ENCODE assay signal across 9 cellular contexts in genomic region chr19:9436358-9436757, GRCh38. TPM values are rescaled to one million over a fixed set of nuclear protein-coding genes. Genes with fewer than 3 reads are reported as not detected.
DNase-seq lines count a peak whose midpoint lies in the region; ATAC-seq and TF ChIP-seq lines count a peak whose summit lies in the region.
"Had no signal": no experiment of that assay in that cellular context is flagged by ENCODE, and none has a peak within 500 bp of the region (broad histone marks: within the 10 kb centered on the region; RNA-seq: fewer than 3 reads in every experiment).

No MANE protein-coding gene starts in this region.

- CTCF ChIA-PET in activated CD4-positive, alpha-beta memory T cell treated with anti-CD3 and anti-CD28 coated beads, Interleukin-2, amount 10 ng/mL, durations not matched to agents 7 days and 5 days (lab: Charles Lee), result interaction anchor here (0.7 to 2.0 kb wide), 2 partner anchors 12 to 113 kb away, joined by 5 to 8 read pairs; partner anchors contain the start of gene ZNF559

- H3K4me1 Mint-ChIP-seq in activated CD4-positive, alpha-beta memory T cell treated with anti-CD3 and anti-CD28 coated beads, Interleukin-2, amount 10 ng/mL, durations not matched to agents 7 days and 5 days, result peaks cover 34% of the 10 kb centered on the region

- peaks cover 38% of the 10 kb centered on the region for H3K36me3 Mint-ChIP-seq in activated CD4-positive, alpha-beta memory T cell treated with anti-CD3 and anti-CD28 coated beads, Interleukin-2, amount 10 ng/mL, durations not matched to agents 7 days and 5 days (ENCODE audit: low read depth)

- H3K36me3 ChIP-seq in ACC112 (ENCODE audit: insufficient read depth, low read length), result peaks cover 4% of the 10 kb centered on the region; the same call in 1 of the 2 replicates
- H3K36me3 ChIP-seq in mesenchymal stem cell (ENCODE audit: control insufficient read depth in 1 of 2, insufficient read depth in 2 of 2, low read depth in 1 of 2, low read length in 2 of 2), result peaks cover 7 to 21% of the 10 kb centered on the region in 2 experiments
- peaks cover 0 to 8% of the 10 kb centered on the region in 2 experiments for H3K36me3 ChIP-seq in trophoblast cell (ENCODE audit: control insufficient read depth in 1 of 2, insufficient read depth in 2 of 2, low read length in 2 of 2)

- peaks cover 11% of the 10 kb centered on the region for H3K9me3 ChIP-seq in mesenchymal stem cell (ENCODE audit: control insufficient read depth, low read length)
- no peaks in the 10 kb centered on the region for H3K9me3 ChIP-seq in trophoblast cell (ENCODE audit: insufficient read depth, low read depth, low read length)

- H3K79me1 ChIP-seq in mesenchymal stem cell (replicated peaks; ENCODE audit: low read length, poor library complexity, severe bottlenecking) (peaks cover 22% of the 10 kb centered on the region), trophoblast cell (ENCODE audit: low read length) (peaks cover 6% of the 10 kb centered on the region)

- no peak overlapping the region for H3K14ac ChIP-seq in mesenchymal stem cell (ENCODE audit: low read length in 2 of 2)
- H3K14ac ChIP-seq in trophoblast cell (ENCODE audit: low read length), result no peak overlapping the region

- H3K27me3 ChIP-seq in ACC112 (ENCODE audit: insufficient read depth, low read length) (no peaks in the 10 kb centered on the region), mesenchymal stem cell (ENCODE audit: control insufficient read depth in 1 of 2, insufficient read depth in 1 of 2, low read length in 2 of 2) (no peaks in the 10 kb centered on the region), trophoblast cell (ENCODE audit: insufficient read depth, low read length) (no peaks in the 10 kb centered on the region)

- H2BK5ac ChIP-seq in mesenchymal stem cell (ENCODE audit: low read depth, low read length, poor library complexity, severe bottlenecking) (no peak overlapping the region), trophoblast cell (ENCODE audit: low read depth, low read length, poor library complexity) (no peak overlapping the region)

- H3K4me3 ChIP-seq in ACC112 (ENCODE audit: low read depth, low read length) (peak overlapping the region; percentile 95), GM12865 (ENCODE audit: low read depth, low read length) (peak overlapping the region; percentile 83), mesenchymal stem cell (ENCODE audit: insufficient read depth in 1 of 2, low read depth in 1 of 2, low read length in 2 of 2) (peak overlapping the region in 1 of 2 experiments; percentile 96), trophoblast cell (ENCODE audit: low read depth, low read length) (no peak overlapping the region)

- H3K27ac ChIP-seq in ACC112 (ENCODE audit: low read depth, low read length) (no peak overlapping the region), mesenchymal stem cell (ENCODE audit: low read length, poor library complexity, severe bottlenecking) (no peak overlapping the region), trophoblast cell (ENCODE audit: low read depth, low read length) (no peak overlapping the region)

- H2BK15ac ChIP-seq in mesenchymal stem cell (ENCODE audit: low read depth, poor library complexity, severe bottlenecking), result no peak overlapping the region

- no peak overlapping the region for H3K18ac ChIP-seq in mesenchymal stem cell (ENCODE audit: low read depth in 1 of 2, low read length in 2 of 2)
- no peak overlapping the region for H3K18ac ChIP-seq in trophoblast cell (ENCODE audit: low read length)

- H3K79me2 ChIP-seq in ACC112 (ENCODE audit: control insufficient read depth, insufficient read depth, low read length, unreplicated experiment), result peaks cover 25% of the 10 kb centered on the region
- no peaks in the 10 kb centered on the region for H3K79me2 ChIP-seq in trophoblast cell (ENCODE audit: control insufficient read depth, insufficient read depth, low read length, poor library complexity)

- ATAC-seq in GM19455 (IDR thresholded peaks at IDR 0.05; ENCODE audit: unreplicated experiment), result no peak

- H2AFZ ChIP-seq in ACC112 (ENCODE audit: low read length, unreplicated experiment) (no peak overlapping the region), mesenchymal stem cell (ENCODE audit: low read depth, low read length) (no peak overlapping the region), trophoblast cell (ENCODE audit: insufficient read depth, low read length, poor library complexity) (no peak overlapping the region)

- H3K9ac ChIP-seq in mesenchymal stem cell (ENCODE audit: low read length) (peak overlapping the region; percentile 98), trophoblast cell (ENCODE audit: low read length) (no peak overlapping the region)

- H2BK12ac ChIP-seq in mesenchymal stem cell (ENCODE audit: low read length in 2 of 2) (no peak overlapping the region), trophoblast cell (ENCODE audit: low read length) (no peak overlapping the region)

- H4K8ac ChIP-seq in mesenchymal stem cell (ENCODE audit: low read length) (no peak overlapping the region), trophoblast cell (ENCODE audit: low read depth, low read length) (no peak overlapping the region)

- H3K23ac ChIP-seq in mesenchymal stem cell (ENCODE audit: low read length in 2 of 2) (no peak overlapping the region), trophoblast cell (ENCODE audit: low read length) (no peak overlapping the region)

- no peak overlapping the region for H4K12ac ChIP-seq in trophoblast cell (ENCODE audit: low read depth, low read length)

- H3K4ac ChIP-seq in mesenchymal stem cell (ENCODE audit: low read depth in 1 of 2, low read length in 2 of 2) (no peak overlapping the region), trophoblast cell (ENCODE audit: low read depth, low read length) (no peak overlapping the region)

- H3K4me2 ChIP-seq in mesenchymal stem cell (ENCODE audit: low read length, poor library complexity, severe bottlenecking) (peak overlapping the region; percentile 16), trophoblast cell (ENCODE audit: low read length) (no peak overlapping the region)

- POLR2A ChIA-PET in activated CD4-positive, alpha-beta memory T cell treated with anti-CD3 and anti-CD28 coated beads, Interleukin-2, amount 10 ng/mL, durations not matched to agents 7 days and 5 days (lab: Charles Lee), result interaction anchor here (0.6 to 2.4 kb wide), 6 partner anchors 101 to 1631 kb away, joined by 3 to 15 read pairs (median 6); partner anchors contain the start of genes ZNF121, ZNF561, ZNF699 and ZNF846

- H3K4me1 ChIP-seq in ACC112 (ENCODE audit: control insufficient read depth, insufficient read depth, low read length, unreplicated experiment) (peaks cover 14% of the 10 kb centered on the region), mesenchymal stem cell (ENCODE audit: control insufficient read depth, insufficient read depth, low read depth, low read length) (peaks cover 5% of the 10 kb centered on the region), trophoblast cell (ENCODE audit: control insufficient read depth in 1 of 2, insufficient read depth in 2 of 2, low read length in 2 of 2) (no peaks in the 10 kb centered on the region)

- no peak for TF ChIP-seq CTCF in GM12865 (IDR thresholded peaks at IDR 0.05; ENCODE audit: insufficient read depth, low read depth, low read length, missing control alignments)

- no peak overlapping the region for H2AK5ac ChIP-seq in mesenchymal stem cell (ENCODE audit: low read length, severe bottlenecking)
- H2AK5ac ChIP-seq in trophoblast cell (ENCODE audit: low read length), result no peak overlapping the region

- no peak overlapping the region for H2BK120ac ChIP-seq in mesenchymal stem cell (ENCODE audit: low read depth, low read length)
- no peak overlapping the region for H2BK120ac ChIP-seq in trophoblast cell (ENCODE audit: insufficient read depth, low read length, poor library complexity)

- H3K9me3 Mint-ChIP-seq in activated CD4-positive, alpha-beta memory T cell treated with anti-CD3 and anti-CD28 coated beads, Interleukin-2, amount 10 ng/mL, durations not matched to agents 7 days and 5 days, result peaks cover 20% of the 10 kb centered on the region

- H4K91ac ChIP-seq in mesenchymal stem cell (ENCODE audit: low read length) (no peak overlapping the region), trophoblast cell (ENCODE audit: low read depth, low read length) (no peak overlapping the region)

- whole genome bisulfite sequencing in mesenchymal stem cell, result 94% methylated on average over 3 of the region's 4 CpGs
- no CpG with 5 or more reads among the region's 4 CpGs for WGBS in trophoblast cell (ENCODE audit: extremely low coverage, insufficient coverage, insufficient read length)

- H3K27ac Mint-ChIP-seq in activated CD4-positive, alpha-beta memory T cell treated with anti-CD3 and anti-CD28 coated beads, Interleukin-2, amount 10 ng/mL, durations not matched to agents 7 days and 5 days, result peak overlapping the region; percentile 96

- DNase-seq in GM12865 (ENCODE audit: low read depth), result no peak
- DNase-seq in activated CD4-positive, alpha-beta memory T cell treated with anti-CD3 and anti-CD28 coated beads, Interleukin-2, amount 10 ng/mL, durations not matched to agents 7 days and 5 days, result no peak
- no peak for DNase-seq in mesenchymal stem cell
- DNase-seq in glomerular visceral epithelial cell (ENCODE audit: extremely low spot score), result no peak
- no peak for DNase-seq in trophoblast cell
- no peak for DNase-seq in GDM1 (lab: John Stamatoyannopoulos, UW)
- DNase-seq: effector CD8-positive, alpha-beta T cell had no signal

- H3K4me3 Mint-ChIP-seq in activated CD4-positive, alpha-beta memory T cell treated with anti-CD3 and anti-CD28 coated beads, Interleukin-2, amount 10 ng/mL, durations not matched to agents 7 days and 5 days, result peak overlapping the region; percentile 93

- no peaks in the 10 kb centered on the region for H3K27me3 Mint-ChIP-seq in activated CD4-positive, alpha-beta memory T cell treated with anti-CD3 and anti-CD28 coated beads, Interleukin-2, amount 10 ng/mL, durations not matched to agents 7 days and 5 days

RNA-seq across cellular contexts. Expression of gene ZNF266, which starts 1.0 kb away (rescaled TPM):
- 10 to 100 TPM; 31.3 to 32.1 TPM for total RNA-seq in activated CD4-positive, alpha-beta memory T cell treated with anti-CD3 and anti-CD28 coated beads, Interleukin-2, amount 10 ng/mL, durations not matched to agents 7 days and 5 days
- polyA plus RNA-seq in mesenchymal stem cell (2013, experiment 1 of 2), result 7.2 TPM
- 7.0 TPM for polyA plus RNA-seq in mesenchymal stem cell (2013, experiment 2 of 2)
- polyA plus RNA-seq in trophoblast cell (2013), result 15.5 and 15.9 TPM in 2 replicates
